In genomic region chr18:52620926-52621439, GRCh38 we compare ENCODE assay signal across 7 cellular contexts.
"Had no signal": no experiment of that assay in that cellular context is flagged by ENCODE, and none has a peak within 500 bp of the region (broad histone marks: within the 10 kb centered on the region; RNA-seq: fewer than 3 reads in every experiment).

No MANE protein-coding gene starts in this region.

- H3K4me3 ChIP-seq: GM23248 had no signal

- H3K9ac ChIP-seq: GM23248 had no signal

- DNase-seq: GM23248, GOT3, H9, HCEC 1CT, KBM-7 had no signal

- FAIRE-seq: H54 had no signal

- H2AFZ ChIP-seq: GM23248 had no signal

- H3K27ac ChIP-seq: GM23248, HL-60 had no signal
